In the genomic region with DNA sequence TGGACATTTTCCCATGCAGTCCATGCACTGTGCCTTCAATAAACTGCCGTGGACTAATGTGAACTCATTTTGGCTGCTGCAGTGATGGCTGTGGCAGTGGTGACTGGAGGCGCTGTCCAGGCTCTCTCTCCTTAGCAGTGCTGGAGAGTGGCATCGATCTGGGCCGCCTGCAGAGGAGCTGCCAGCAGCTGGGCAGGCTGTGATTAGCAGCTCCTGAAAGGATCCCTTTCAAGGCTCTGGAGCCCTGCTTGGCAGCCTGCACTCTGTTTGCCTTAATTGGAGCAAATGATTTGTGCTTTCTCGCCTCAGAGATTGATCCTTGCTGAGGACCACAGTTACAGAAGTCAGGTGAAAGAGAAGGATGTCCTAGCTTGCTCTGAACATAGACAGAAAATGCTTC, we compare ENCODE assay signal across 1 cellular context.
TF ChIP-seq lines count a peak whose summit lies in the region.

No MANE protein-coding gene starts in this region.

TF ChIP-seq in HepG2, 621 proteins besides CTCF, POLR2A, EP300 and RAD21 (continued from another document):
- no peak for TF ChIP-seq BCLAF1 (IDR thresholded peaks at IDR 0.05)
